In the genomic region with DNA sequence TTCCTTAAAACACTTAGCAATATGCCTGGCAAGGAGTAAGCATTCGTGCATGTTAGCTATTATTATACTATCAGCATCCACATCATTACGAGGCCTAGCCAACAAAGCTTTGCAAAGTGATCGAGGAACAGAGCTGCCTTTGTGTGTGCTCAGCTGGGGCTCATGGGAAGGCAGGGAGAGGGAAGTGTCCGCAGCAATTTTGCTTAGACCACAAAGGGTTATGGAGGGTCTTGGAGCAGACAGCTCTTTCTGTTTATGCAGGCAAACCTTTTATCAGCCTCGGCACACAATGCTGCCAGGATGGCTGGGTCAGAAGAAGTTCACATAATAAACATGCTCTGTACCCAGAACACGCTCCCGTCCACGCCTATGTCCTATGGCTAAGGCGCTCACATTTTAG, we compare ENCODE assay signal across 12 cellular contexts. TPM values are rescaled to one million over a fixed set of nuclear protein-coding genes. Genes with fewer than 3 reads are reported as not detected.
A peak's percentile ranks its signal among the peaks of the same experiment; 100 is the strongest.
DNase-seq lines count a peak whose midpoint lies in the region; ATAC-seq and TF ChIP-seq lines count a peak whose summit lies in the region.
"Had no signal": no experiment of that assay in that cellular context is flagged by ENCODE, and none has a peak within 500 bp of the region (broad histone marks: within the 10 kb centered on the region; RNA-seq: fewer than 3 reads in every experiment).

No MANE protein-coding gene starts in this region.

- H3K27ac ChIP-seq in osteoblast (ENCODE audit: low read depth, low read length) = peak overlapping the region; percentile 40
- H3K27ac ChIP-seq: BLaER1 treated with 17β-estradiol and CSF1 and Interleukin-3, amounts not matched to agents 10 nM and 100 nM; neutrophil; PC-9 had no signal

- DNase-seq in COLO829 (ENCODE audit: low spot score) (peak; percentile 97), astrocyte of the hippocampus (ENCODE audit: low read depth, low spot score) (peak; percentile 93), left cardiac atrium (peak; percentile 66), osteoblast (ENCODE audit: insufficient read length, low spot score, missing footprints) (no peak), NCI-H1436 treated with DMSO at 0.1 percent for 48 hours (lab: John Stamatoyannopoulos, UW) (no peak), NCI-H446 treated with DMSO at 0.1 percent for 48 hours (lab: John Stamatoyannopoulos, UW) (no peak)
- DNase-seq: activated T-cell treated with anti-CD3 and anti-CD28 coated beads, Interleukin-2, amount 50 U/mL, for 24 hours; PC-9 had no signal

- H3K79me2 ChIP-seq in osteoblast (ENCODE audit: insufficient read depth, low read length) = no peaks in the 10 kb centered on the region

- H3K4me1 ChIP-seq in osteoblast (ENCODE audit: insufficient read depth, low read length) = peaks cover 30% of the 10 kb centered on the region

- ATAC-seq in left cardiac atrium = peak; percentile 35 to 51
- ATAC-seq in GM21381 (IDR thresholded peaks at IDR 0.05; ENCODE audit: unreplicated experiment) = no peak
- ATAC-seq in HG03354 (IDR thresholded peaks at IDR 0.05; ENCODE audit: poor library complexity, severe bottlenecking, unreplicated experiment) = no peak

- no peaks in the 10 kb centered on the region for H3K27me3 ChIP-seq in osteoblast (ENCODE audit: insufficient read depth, low read length)
- H3K27me3 ChIP-seq: BLaER1 treated with 17β-estradiol and CSF1 and Interleukin-3, amounts not matched to agents 10 nM and 100 nM had no signal

- peak overlapping the region; percentile 9 for H2AFZ ChIP-seq in osteoblast (ENCODE audit: low read length)
- H2AFZ ChIP-seq: PC-9 had no signal

- H3K4me3 ChIP-seq in osteoblast (ENCODE audit: insufficient read depth, low read length) = no peak overlapping the region
- H3K4me3 ChIP-seq: BLaER1 treated with 17β-estradiol and CSF1 and Interleukin-3, amounts not matched to agents 10 nM and 100 nM; PC-9 had no signal

- H4K20me1 ChIP-seq in osteoblast (ENCODE audit: insufficient read depth, low read length) = no peaks in the 10 kb centered on the region
- H4K20me1 ChIP-seq: BLaER1 treated with 17β-estradiol and CSF1 and Interleukin-3, amounts not matched to agents 10 nM and 100 nM had no signal

- intact Hi-C loops in left cardiac atrium (cut with DNase I) = no loop called here

- TF ChIP-seq CTCF in osteoblast (IDR thresholded peaks at IDR 0.05; ENCODE audit: extremely low read depth, low read depth, low read length) = no peak

- H3K4me2 ChIP-seq in osteoblast (ENCODE audit: insufficient read depth, low read length) = peak overlapping the region; percentile 11
- H3K4me2 ChIP-seq: BLaER1 treated with 17β-estradiol and CSF1 and Interleukin-3, amounts not matched to agents 10 nM and 100 nM; PC-9 had no signal

- H3K9me3 ChIP-seq in osteoblast (ENCODE audit: low read depth, low read length) = no peaks in the 10 kb centered on the region
- H3K9me3 ChIP-seq: neutrophil had no signal

- no peaks in the 10 kb centered on the region for H3K36me3 ChIP-seq in osteoblast (ENCODE audit: insufficient read depth, low read length)
- H3K36me3 ChIP-seq: neutrophil had no signal

RNA-seq across cellular contexts. Expression of a gene that starts 10.9 kb away (rescaled TPM):
- 1,000 to 10,000 TPM; 1,563 to 1,610 TPM for total RNA-seq in left cardiac atrium
- total RNA-seq in osteoblast = 52.2 and 72.4 TPM in 2 replicates

Comparison
In these comparisons a context has a peak if more than half of its experiments do, and no peak if none do; other contexts are left out.
1. DNase-seq: peak in COLO829 (single experiment), astrocyte of the hippocampus (single experiment) and left cardiac atrium (single experiment); none in osteoblast (single experiment), NCI-H1436 treated with DMSO at 0.1 percent for 48 hours (single experiment) and NCI-H446 treated with DMSO at 0.1 percent for 48 hours (single experiment).
2. ATAC-seq: peak in left cardiac atrium (2 of 2); none in GM21381 (single experiment) and HG03354 (single experiment).
3. RNA of a gene that starts 10.9 kb away (total RNA-seq): 1,563 to 1,610 TPM in left cardiac atrium; 52.2 to 72.4 TPM in osteoblast; every median in the first group is over 10 times any median in the second.